ENCODE assay signal across 8 cellular contexts in the genomic region with DNA sequence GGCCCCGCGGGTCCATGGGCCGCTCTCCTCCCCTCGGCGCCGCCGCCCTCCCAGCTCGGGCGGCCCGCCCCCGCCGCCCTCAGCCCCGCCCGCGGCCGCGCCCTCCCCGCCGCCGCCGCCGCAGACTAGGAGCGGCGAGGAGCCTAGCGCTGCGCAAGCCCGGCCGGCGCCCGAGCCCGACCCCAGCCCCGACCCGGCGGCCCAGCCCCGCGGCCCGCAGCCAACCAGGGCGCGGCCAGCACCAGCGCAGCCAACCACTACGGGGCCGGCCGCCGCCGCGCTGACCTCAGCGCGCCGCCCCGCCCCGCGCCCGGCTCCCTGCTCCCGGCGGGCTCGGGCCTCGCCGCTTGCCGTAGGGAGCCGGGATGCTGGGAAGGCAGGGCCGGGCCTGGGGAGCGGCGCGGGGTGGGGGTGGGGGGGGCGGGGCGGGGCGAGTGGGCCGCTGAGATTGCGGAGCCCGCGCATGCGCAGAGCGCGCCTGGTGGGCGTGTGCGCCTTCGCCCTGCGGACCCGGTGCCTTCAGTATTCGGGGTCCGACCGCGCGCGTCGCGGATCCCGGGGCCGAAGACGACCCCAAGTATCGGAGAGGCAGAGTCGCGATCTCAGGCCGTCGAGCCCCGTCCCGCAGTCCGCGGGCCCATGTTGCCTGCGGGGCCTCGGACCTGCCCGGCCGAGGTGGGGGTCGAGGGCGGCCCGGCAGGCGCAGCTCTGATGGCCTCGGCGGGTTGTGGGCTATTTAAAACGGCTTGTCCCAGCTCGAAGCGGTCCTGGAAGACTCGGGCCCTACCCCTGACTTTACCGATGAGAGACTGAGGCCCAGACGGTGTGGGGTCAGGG. TPM values are rescaled to one million over a fixed set of nuclear protein-coding genes. Genes with fewer than 3 reads are reported as not detected.
DNase-seq lines count a peak whose midpoint lies in the region; ATAC-seq and TF ChIP-seq lines count a peak whose summit lies in the region.

A gene with protein sequence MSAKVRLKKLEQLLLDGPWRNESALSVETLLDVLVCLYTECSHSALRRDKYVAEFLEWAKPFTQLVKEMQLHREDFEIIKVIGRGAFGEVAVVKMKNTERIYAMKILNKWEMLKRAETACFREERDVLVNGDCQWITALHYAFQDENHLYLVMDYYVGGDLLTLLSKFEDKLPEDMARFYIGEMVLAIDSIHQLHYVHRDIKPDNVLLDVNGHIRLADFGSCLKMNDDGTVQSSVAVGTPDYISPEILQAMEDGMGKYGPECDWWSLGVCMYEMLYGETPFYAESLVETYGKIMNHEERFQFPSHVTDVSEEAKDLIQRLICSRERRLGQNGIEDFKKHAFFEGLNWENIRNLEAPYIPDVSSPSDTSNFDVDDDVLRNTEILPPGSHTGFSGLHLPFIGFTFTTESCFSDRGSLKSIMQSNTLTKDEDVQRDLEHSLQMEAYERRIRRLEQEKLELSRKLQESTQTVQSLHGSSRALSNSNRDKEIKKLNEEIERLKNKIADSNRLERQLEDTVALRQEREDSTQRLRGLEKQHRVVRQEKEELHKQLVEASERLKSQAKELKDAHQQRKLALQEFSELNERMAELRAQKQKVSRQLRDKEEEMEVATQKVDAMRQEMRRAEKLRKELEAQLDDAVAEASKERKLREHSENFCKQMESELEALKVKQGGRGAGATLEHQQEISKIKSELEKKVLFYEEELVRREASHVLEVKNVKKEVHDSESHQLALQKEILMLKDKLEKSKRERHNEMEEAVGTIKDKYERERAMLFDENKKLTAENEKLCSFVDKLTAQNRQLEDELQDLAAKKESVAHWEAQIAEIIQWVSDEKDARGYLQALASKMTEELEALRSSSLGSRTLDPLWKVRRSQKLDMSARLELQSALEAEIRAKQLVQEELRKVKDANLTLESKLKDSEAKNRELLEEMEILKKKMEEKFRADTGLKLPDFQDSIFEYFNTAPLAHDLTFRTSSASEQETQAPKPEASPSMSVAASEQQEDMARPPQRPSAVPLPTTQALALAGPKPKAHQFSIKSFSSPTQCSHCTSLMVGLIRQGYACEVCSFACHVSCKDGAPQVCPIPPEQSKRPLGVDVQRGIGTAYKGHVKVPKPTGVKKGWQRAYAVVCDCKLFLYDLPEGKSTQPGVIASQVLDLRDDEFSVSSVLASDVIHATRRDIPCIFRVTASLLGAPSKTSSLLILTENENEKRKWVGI (N-terminal part only) (minus strand): TSS at position 178 of the 837 bp plus-strand sequence. CDS start 376 bp downstream, outside the sequence.

- TF ChIP-seq CTCF in GM12864 (IDR thresholded peaks at IDR 0.05; ENCODE audit: low read depth, low read length, missing control alignments) = no peak

- H3K4me3 ChIP-seq in GM12864 (ENCODE audit: low read depth, low read length) (peak within 1 kb of the TSS; percentile 82), iPS-15b (ENCODE audit: low read depth, low read length) (peak within 1 kb of the TSS; percentile 84)

- no peaks in the 10 kb centered on the region for H3K27me3 ChIP-seq in iPS-15b (ENCODE audit: control insufficient read depth, insufficient read depth, low read length)

- peak; percentile 86 for ATAC-seq in HG02759 (IDR thresholded peaks at IDR 0.05; ENCODE audit: unreplicated experiment)
- ATAC-seq in sciatic nerve = peak; percentile 95

- H3K9me3 ChIP-seq in iPS-15b (ENCODE audit: control insufficient read depth, insufficient read depth, low read length) = no peaks in the 10 kb centered on the region

- peaks cover 3% of the 10 kb centered on the region for H3K36me3 ChIP-seq in iPS-15b (ENCODE audit: control insufficient read depth, insufficient read depth, low read length)

- in situ Hi-C loops in T47D (cut with HindIII; ENCODE audit: low pct_unique_long_range_greater_than_20kb, low sequenced_read_pairs) = no loop called here

- peak within 1 kb of the TSS; percentile 16 for H3K9ac ChIP-seq in iPS-15b (ENCODE audit: low read depth, low read length)

- DNase-seq in GM12864 (ENCODE audit: low read depth) = no peak
- DNase-seq in NCI-H1694 treated with DMSO at 0.1 percent for 48 hours (lab: John Stamatoyannopoulos, UW) = peak; percentile 92
- DNase-seq in UCSD-AML1 (lab: John Stamatoyannopoulos, UW; ENCODE audit: unreplicated experiment) = peak; percentile 91
- DNase-seq in T47D (ENCODE audit: low read depth in 1 of 2, low spot score in 1 of 2) = peak; percentile 93 to 97
- DNase-seq in sciatic nerve (ENCODE audit: low spot score) = peak; percentile 89
- DNase-seq in cortex of kidney (lab: John Stamatoyannopoulos, UW) = no peak

- H3K4me1 ChIP-seq in iPS-15b (ENCODE audit: control insufficient read depth, insufficient read depth, low read length) = peaks cover 2% of the 10 kb centered on the region

- intact Hi-C loops in sciatic nerve (cut with DNase I) = no loop called here

RNA-seq across cellular contexts. Expression of the gene that starts here (rescaled TPM):
- 105 TPM for total RNA-seq in sciatic nerve

Comparison
In these comparisons a context has a peak if more than half of its experiments do, and no peak if none do; other contexts are left out.
1. DNase-seq: peak in NCI-H1694 treated with DMSO at 0.1 percent for 48 hours (single experiment), UCSD-AML1 (single experiment), T47D (2 of 2) and sciatic nerve (single experiment); none in GM12864 (single experiment) and cortex of kidney (single experiment).